Comparison of ENCODE assay signal across 8 cellular contexts in genomic region chr3:3799173-3800075, GRCh38. TPM values are rescaled to one million over a fixed set of nuclear protein-coding genes. Genes with fewer than 3 reads are reported as not detected.
DNase-seq lines count a peak whose midpoint lies in the region; ATAC-seq, FAIRE-seq and TF ChIP-seq lines count a peak whose summit lies in the region.

LRRN1 (plus strand) TSS chr3:3799431; CDS start chr3:3844642, 45,211 bp downstream.

- H3K27ac ChIP-seq in Peyer's patch (peak within 1 kb of the TSS in 3 of 4 donors; percentile 14 to 74 (median 57)), GM12878 (ENCODE audit: control insufficient read depth, insufficient read depth) (no peak within 1 kb of the TSS)

- H4K20me1 ChIP-seq in GM12878 (ENCODE audit: control insufficient read depth, insufficient read depth): no peaks in the 10 kb centered on the region

- intact Hi-C loops in GM12878 (cut with micrococcal nuclease; ENCODE audit: unreplicated experiment): no loop called here

- no peak within 1 kb of the TSS for H2AFZ ChIP-seq in GM12878 (ENCODE audit: control insufficient read depth, low read depth, low read length)

- FAIRE-seq in GM12878 (lab: Jason Lieb, UNC): no peak

- no peaks in the 10 kb centered on the region for H3K79me2 ChIP-seq in GM12878 (ENCODE audit: control insufficient read depth, insufficient read depth, low read length)

- WGBS in GM12878 (ENCODE audit: insufficient coverage, insufficient replicate concordance, low lambda C conversion rate, missing lambda C conversion rate): 8% methylated on average over 39 of the region's 102 CpGs

- TF ChIP-seq EP300 in GM12878 (IDR thresholded peaks at IDR 0.05; ENCODE audit: borderline replicate concordance in 1 of 2, control insufficient read depth in 1 of 2, low read depth in 2 of 2, low read length in 2 of 2): no peak

- RAD21 ChIA-PET in GM12878 (lab: Charles Lee; ENCODE audit: unreplicated experiment): no interaction called here

- CTCF ChIA-PET in GM12878 (lab: Yijun Ruan, JAX): no interaction called here

- H3K4me2 ChIP-seq in GM12878 (ENCODE audit: control insufficient read depth, insufficient read depth): peak within 1 kb of the TSS; percentile 33; the same call in 1 of the 2 replicates
- H3K4me2 ChIP-seq in skeletal muscle satellite cell (ENCODE audit: low read length): peak within 1 kb of the TSS; percentile 90

- peak; percentile 83 for DNase-seq in COLO668 (lab: John Stamatoyannopoulos, UW; ENCODE audit: unreplicated experiment)
- peak; percentile 76 to 77 (median 76) for DNase-seq in Peyer's patch
- no peak for DNase-seq in GM12878 (ENCODE audit: low read depth, low spot score)
- DNase-seq in iris pigment epithelial cell (ENCODE audit: low read depth): peak; percentile 10
- DNase-seq in mesenteric fat pad (ENCODE audit: low spot score): no peak

- POLR2A ChIA-PET in GM12878 (lab: Charles Lee): no interaction called here

- TF ChIP-seq POLR2A in Peyer's patch (IDR thresholded peaks at IDR 0.05) (peak; percentile 14 to 44), GM12878 (IDR thresholded peaks at IDR 0.05; ENCODE audit: low read depth, low read length) (peak; percentile 42; the same call in 1 of the 2 replicates)

- in situ Hi-C loops in GM12878 (cut with MboI): no loop called here

- no peak for TF ChIP-seq CTCF in Peyer's patch (IDR thresholded peaks at IDR 0.05)
- TF ChIP-seq CTCF in GM12878 (IDR thresholded peaks at IDR 0.05 in 2 of 3, conservative IDR thresholded peaks at IDR 0.05 in 1 of 3; ENCODE audit: control insufficient read depth in 2 of 3, extremely low read depth in 1 of 3, insufficient read depth in 1 of 3, low read depth in 3 of 3, low read length in 3 of 3): no peak

- H3K9ac ChIP-seq in GM12878 (ENCODE audit: control insufficient read depth, insufficient read depth, low read length): no peak within 1 kb of the TSS
- H3K9ac ChIP-seq in skeletal muscle satellite cell (ENCODE audit: low read depth, low read length): peak within 1 kb of the TSS; percentile 24

- TF ChIP-seq RAD21 in GM12878 (IDR thresholded peaks at IDR 0.05; ENCODE audit: insufficient read depth, low read depth, low read length): no peak

- H3K4me3 ChIP-seq in Peyer's patch (peak within 1 kb of the TSS; percentile 36 to 63 (median 54)), GM12878 (0 out of 2 replicates have a peak within 1 kb of the TSS, but pooled peaks have one; percentile 41), skeletal muscle satellite cell (ENCODE audit: low read length) (peak within 1 kb of the TSS; percentile 66)

- peaks cover 0 to 13% (median 0%) of the 10 kb centered on the region in 4 donors for H3K4me1 ChIP-seq in Peyer's patch
- no peaks in the 10 kb centered on the region for H3K4me1 ChIP-seq in GM12878 (ENCODE audit: control insufficient read depth, insufficient read depth, low read length)
- peaks cover 20% of the 10 kb centered on the region for H3K4me1 ChIP-seq in skeletal muscle satellite cell (ENCODE audit: control insufficient read depth, insufficient read depth, low read length)

- H3K27me3 ChIP-seq in Peyer's patch (peaks cover 0 to 3% of the 10 kb centered on the region in 2 donors), GM12878 (replicated peaks in 1 of 2; ENCODE audit: control insufficient read depth in 2 of 2, insufficient read depth in 2 of 2, low read length in 1 of 2) (peaks cover 4 to 10% of the 10 kb centered on the region in 2 experiments), skeletal muscle satellite cell (ENCODE audit: control insufficient read depth, insufficient read depth, low read length) (peaks cover 53% of the 10 kb centered on the region)

- no peaks in the 10 kb centered on the region for H3K36me3 ChIP-seq in Peyer's patch
- no peaks in the 10 kb centered on the region for H3K36me3 ChIP-seq in GM12878 (ENCODE audit: control insufficient read depth in 2 of 2, insufficient read depth in 2 of 2, low read length in 1 of 2)
- H3K36me3 ChIP-seq in skeletal muscle satellite cell (ENCODE audit: insufficient read depth, low read length): no peaks in the 10 kb centered on the region

- BruUV-seq in GM12878 (replicated peaks; lab: Mats Ljungman, UMichigan): no TSS peak

- no peaks in the 10 kb centered on the region for H3K9me3 ChIP-seq in Peyer's patch
- no peaks in the 10 kb centered on the region for H3K9me3 ChIP-seq in GM12878 (replicated peaks; ENCODE audit: control insufficient read depth, insufficient read depth, low read length)
- H3K9me3 ChIP-seq in skeletal muscle satellite cell (replicated peaks; ENCODE audit: low read length): no peaks in the 10 kb centered on the region

- SMC1A ChIA-PET in GM12878 (lab: Charles Lee; ENCODE audit: uncharacterized antibody, unreplicated experiment): interaction anchor here (0.7 kb wide), 1 partner anchor 1004 kb away, joined by 4 read pairs; no protein-coding TSS in a partner anchor

- ATAC-seq in HG02852 (IDR thresholded peaks at IDR 0.05; ENCODE audit: unreplicated experiment) (peak; percentile 50), GM12878 (no peak; the same call in 2 of the 3 replicates), HG03521 (IDR thresholded peaks at IDR 0.05; ENCODE audit: unreplicated experiment) (no peak)

TF ChIP-seq in GM12878, 131 proteins besides CTCF, POLR2A, EP300 and RAD21:
- TF ChIP-seq NFIC (IDR thresholded peaks at IDR 0.05; ENCODE audit: low read depth, low read length) (no peak), CEBPB (IDR thresholded peaks at IDR 0.05; ENCODE audit: borderline replicate concordance in 1 of 2, low read depth in 2 of 2, low read length in 2 of 2) (no peak), EZH2 (IDR thresholded peaks at IDR 0.05; ENCODE audit: borderline replicate concordance, control insufficient read depth, low read depth, low read length) (no peak), SREBF1 (IDR thresholded peaks at IDR 0.05; ENCODE audit: low read length) (no peak), KDM1A (IDR thresholded peaks at IDR 0.05; ENCODE audit: borderline replicate concordance) (no peak), ZNF384 (IDR thresholded peaks at IDR 0.05; ENCODE audit: borderline replicate concordance, low read depth, low read length) (no peak), NFXL1 (IDR thresholded peaks at IDR 0.05; ENCODE audit: borderline replicate concordance) (no peak)
- TF ChIP-seq, protein P1, sequence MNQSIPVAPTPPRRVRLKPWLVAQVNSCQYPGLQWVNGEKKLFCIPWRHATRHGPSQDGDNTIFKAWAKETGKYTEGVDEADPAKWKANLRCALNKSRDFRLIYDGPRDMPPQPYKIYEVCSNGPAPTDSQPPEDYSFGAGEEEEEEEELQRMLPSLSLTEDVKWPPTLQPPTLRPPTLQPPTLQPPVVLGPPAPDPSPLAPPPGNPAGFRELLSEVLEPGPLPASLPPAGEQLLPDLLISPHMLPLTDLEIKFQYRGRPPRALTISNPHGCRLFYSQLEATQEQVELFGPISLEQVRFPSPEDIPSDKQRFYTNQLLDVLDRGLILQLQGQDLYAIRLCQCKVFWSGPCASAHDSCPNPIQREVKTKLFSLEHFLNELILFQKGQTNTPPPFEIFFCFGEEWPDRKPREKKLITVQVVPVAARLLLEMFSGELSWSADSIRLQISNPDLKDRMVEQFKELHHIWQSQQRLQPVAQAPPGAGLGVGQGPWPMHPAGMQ (IDR thresholded peaks at IDR 0.05; ENCODE audit: borderline replicate concordance): no peak
- TF ChIP-seq, protein P2, sequence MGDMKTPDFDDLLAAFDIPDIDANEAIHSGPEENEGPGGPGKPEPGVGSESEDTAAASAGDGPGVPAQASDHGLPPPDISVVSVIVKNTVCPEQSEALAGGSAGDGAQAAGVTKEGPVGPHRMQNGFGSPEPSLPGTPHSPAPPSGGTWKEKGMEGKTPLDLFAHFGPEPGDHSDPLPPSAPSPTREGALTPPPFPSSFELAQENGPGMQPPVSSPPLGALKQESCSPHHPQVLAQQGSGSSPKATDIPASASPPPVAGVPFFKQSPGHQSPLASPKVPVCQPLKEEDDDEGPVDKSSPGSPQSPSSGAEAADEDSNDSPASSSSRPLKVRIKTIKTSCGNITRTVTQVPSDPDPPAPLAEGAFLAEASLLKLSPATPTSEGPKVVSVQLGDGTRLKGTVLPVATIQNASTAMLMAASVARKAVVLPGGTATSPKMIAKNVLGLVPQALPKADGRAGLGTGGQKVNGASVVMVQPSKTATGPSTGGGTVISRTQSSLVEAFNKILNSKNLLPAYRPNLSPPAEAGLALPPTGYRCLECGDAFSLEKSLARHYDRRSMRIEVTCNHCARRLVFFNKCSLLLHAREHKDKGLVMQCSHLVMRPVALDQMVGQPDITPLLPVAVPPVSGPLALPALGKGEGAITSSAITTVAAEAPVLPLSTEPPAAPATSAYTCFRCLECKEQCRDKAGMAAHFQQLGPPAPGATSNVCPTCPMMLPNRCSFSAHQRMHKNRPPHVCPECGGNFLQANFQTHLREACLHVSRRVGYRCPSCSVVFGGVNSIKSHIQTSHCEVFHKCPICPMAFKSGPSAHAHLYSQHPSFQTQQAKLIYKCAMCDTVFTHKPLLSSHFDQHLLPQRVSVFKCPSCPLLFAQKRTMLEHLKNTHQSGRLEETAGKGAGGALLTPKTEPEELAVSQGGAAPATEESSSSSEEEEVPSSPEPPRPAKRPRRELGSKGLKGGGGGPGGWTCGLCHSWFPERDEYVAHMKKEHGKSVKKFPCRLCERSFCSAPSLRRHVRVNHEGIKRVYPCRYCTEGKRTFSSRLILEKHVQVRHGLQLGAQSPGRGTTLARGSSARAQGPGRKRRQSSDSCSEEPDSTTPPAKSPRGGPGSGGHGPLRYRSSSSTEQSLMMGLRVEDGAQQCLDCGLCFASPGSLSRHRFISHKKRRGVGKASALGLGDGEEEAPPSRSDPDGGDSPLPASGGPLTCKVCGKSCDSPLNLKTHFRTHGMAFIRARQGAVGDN (IDR thresholded peaks at IDR 0.05): no peak

RNA-seq across cellular contexts. Expression of gene LRRN1, which starts in this region (rescaled TPM):
- total RNA-seq in Peyer's patch (1 to 10 TPM; 1.5 to 7.4 (median 2.7) TPM), GM12878 (2014; rRNA removed) (not detected in 2 replicates), GM12878 (2014; rRNA removed; fragmentation: Illumina TruSeq; extraction: Trizol) (not detected in 2 replicates), GM12878 (2021) (not detected in 2 replicates), mesenteric fat pad (0.42 TPM)
- total RNA-seq in GM12878 (2013; cell fraction: nucleolus; rRNA removed): not detected in 2 replicates
- polyA plus RNA-seq in GM12878 (2011; ENCODE audit: low read depth): not detected
- polyA plus RNA-seq in GM12878 (2011; rRNA removed) (not detected in 2 replicates), GM12878 (2014; fragmentation: Illumina TruSeq; extraction: Trizol) (0.01 TPM in 1 of 2 replicates, not detected in the other), GM12878 (2014; fragmentation: Nextera tagmentation; extraction: Ambion mirVana) (not detected), GM12878 (2014; rRNA removed) (not detected in 2 replicates), GM12878 (2016; fragmentation: Nextera tagmentation; extraction: Ambion mirVana) (under 1 TPM in 1 of 2 experiments, not detected in 1; 0.04 TPM)
- 0.03 TPM in 1 of 2 replicates, not detected in the other for polyA plus RNA-seq in GM12878 (2011; cell fraction: cytosol; rRNA removed)
- not detected in 2 replicates for polyA plus RNA-seq in GM12878 (2011; cell fraction: nucleus; rRNA removed)
- 0.03 and 0.04 TPM in 2 replicates for polyA plus RNA-seq in GM12878 (2012)
- polyA minus RNA-seq in GM12878 (2011; rRNA and poly(A)+ RNA removed): not detected in 2 replicates
- not detected in 2 replicates for polyA minus RNA-seq in GM12878 (2011; cell fraction: cytosol; rRNA and poly(A)+ RNA removed)
- not detected in 2 replicates for polyA minus RNA-seq in GM12878 (2011; cell fraction: nucleus; rRNA and poly(A)+ RNA removed)
- total RNA-seq in skeletal muscle satellite cell (2012; rRNA removed): under 0.01 and 3.7 TPM in 2 replicates

Comparison
In these comparisons a context has a peak if more than half of its experiments do, and no peak if none do; other contexts are left out.
1. DNase-seq: peak in COLO668 (single experiment), Peyer's patch (3 of 3) and iris pigment epithelial cell (single experiment); none in GM12878 (single experiment) and mesenteric fat pad (single experiment).
2. Peak in every context shown above with its lines, with median percentiles within 50 percentile points of each other: H3K4me3 ChIP-seq.